ENCODE assay signal across 15 cellular contexts in the genomic region with DNA sequence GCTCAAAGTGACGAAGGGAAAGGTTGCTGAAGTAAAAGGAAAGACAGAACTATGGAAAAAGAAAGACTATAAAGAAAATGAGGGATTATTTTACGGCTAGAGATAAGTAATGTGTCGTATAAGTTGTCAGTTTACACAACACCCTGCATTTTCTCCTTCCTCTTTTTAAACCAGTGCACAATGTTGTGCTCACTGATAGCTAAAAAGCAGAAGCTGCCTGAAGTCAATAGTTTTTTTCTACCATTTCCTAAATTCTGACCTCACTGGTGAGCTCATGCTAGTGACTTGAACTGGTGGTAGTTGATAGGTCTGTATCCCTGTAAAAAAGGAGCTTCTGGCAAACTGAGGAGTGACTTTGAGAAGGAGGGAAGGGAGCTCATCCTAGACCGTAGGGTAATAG.
DNase-seq lines count a peak whose midpoint lies in the region; ATAC-seq and FAIRE-seq lines count a peak whose summit lies in the region.
"Had no signal": no experiment of that assay in that cellular context is flagged by ENCODE, and none has a peak within 500 bp of the region (broad histone marks: within the 10 kb centered on the region; RNA-seq: fewer than 3 reads in every experiment).

No MANE protein-coding gene starts in this region.

- peak; percentile 6 for DNase-seq in NCI-H1694 treated with DMSO at 0.1 percent for 48 hours (lab: John Stamatoyannopoulos, UW)
- no peak for DNase-seq in NCI-H1694 (lab: John Stamatoyannopoulos, UW)
- peak; percentile 58 to 92 for DNase-seq in NOMO-1 (lab: John Stamatoyannopoulos, UW; ENCODE audit: unreplicated experiment in 2 of 2)
- DNase-seq in sciatic nerve (ENCODE audit: low spot score): no peak
- DNase-seq in urothelium cell line (ENCODE audit: low spot score): no peak
- no peak for DNase-seq in iPS-NIHi11 (ENCODE audit: low spot score)
- DNase-seq: activated B cell treated with CpG ODN at 0.5 μM for 24 hours; activated naive CD4-positive, alpha-beta T cell treated with anti-CD3 and anti-CD28 coated beads, Interleukin-2, amount 50 U/mL, for 16 hours; endodermal cell; NCI-H2029; SHP77 treated with DMSO at 0.1 percent for 48 hours had no signal

- no peaks in the 10 kb centered on the region for H3K9me3 Mint-ChIP-seq in dendritic cell treated with granulocyte-macrophage colony-stimulating factor and Interleukin-4, amounts not matched to agents 40 ng/mL and 50 ng/mL, for 4 days
- H3K9me3 Mint-ChIP-seq: activated B cell treated with CpG ODN at 0.5 μM for 24 hours; endodermal cell; nephron; stimulated activated naive CD8-positive, alpha-beta T cell treated with anti-CD3 and anti-CD28 coated beads, Interleukin-15, Interleukin-2, amounts not matched to agents 100 ng/mL and 50 ng/mL, for 24 hours had no signal

- peak overlapping the region; percentile 85 for H3K27ac Mint-ChIP-seq in dendritic cell treated with granulocyte-macrophage colony-stimulating factor and Interleukin-4, amounts not matched to agents 40 ng/mL and 50 ng/mL, for 4 days
- H3K27ac Mint-ChIP-seq: activated B cell treated with CpG ODN at 0.5 μM for 24 hours; endodermal cell; stimulated activated naive CD8-positive, alpha-beta T cell treated with anti-CD3 and anti-CD28 coated beads, Interleukin-15, Interleukin-2, amounts not matched to agents 100 ng/mL and 50 ng/mL, for 24 hours had no signal

- peak overlapping the region; percentile 34 for H3K4me3 Mint-ChIP-seq in dendritic cell treated with granulocyte-macrophage colony-stimulating factor and Interleukin-4, amounts not matched to agents 40 ng/mL and 50 ng/mL, for 4 days
- H3K4me3 Mint-ChIP-seq: activated B cell treated with CpG ODN at 0.5 μM for 24 hours; endodermal cell; nephron; stimulated activated naive CD8-positive, alpha-beta T cell treated with anti-CD3 and anti-CD28 coated beads, Interleukin-15, Interleukin-2, amounts not matched to agents 100 ng/mL and 50 ng/mL, for 24 hours had no signal

- no peak for FAIRE-seq in urothelium cell line (lab: Jason Lieb, UNC)

- ATAC-seq in sciatic nerve (peak; percentile 72), HG03469 (IDR thresholded peaks at IDR 0.05; ENCODE audit: unreplicated experiment) (no peak)

- no peaks in the 10 kb centered on the region for H3K36me3 Mint-ChIP-seq in dendritic cell treated with granulocyte-macrophage colony-stimulating factor and Interleukin-4, amounts not matched to agents 40 ng/mL and 50 ng/mL, for 4 days (ENCODE audit: low read depth)

- intact Hi-C loops in dendritic cell treated with granulocyte-macrophage colony-stimulating factor and Interleukin-4, amounts not matched to agents 40 ng/mL and 50 ng/mL, for 4 days (cut with micrococcal nuclease): loop anchor here (5.0 to 10.0 kb wide), 4 partner anchors 225 to 638 kb away; partner anchors contain the start of gene GBE1
- intact Hi-C loops in sciatic nerve (cut with DNase I): no loop called here

- no peaks in the 10 kb centered on the region for H3K27me3 Mint-ChIP-seq in dendritic cell treated with granulocyte-macrophage colony-stimulating factor and Interleukin-4, amounts not matched to agents 40 ng/mL and 50 ng/mL, for 4 days
- H3K27me3 Mint-ChIP-seq: activated B cell treated with CpG ODN at 0.5 μM for 24 hours; stimulated activated naive CD8-positive, alpha-beta T cell treated with anti-CD3 and anti-CD28 coated beads, Interleukin-15, Interleukin-2, amounts not matched to agents 100 ng/mL and 50 ng/mL, for 24 hours had no signal

- H3K4me1 Mint-ChIP-seq in dendritic cell treated with granulocyte-macrophage colony-stimulating factor and Interleukin-4, amounts not matched to agents 40 ng/mL and 50 ng/mL, for 4 days (ENCODE audit: low read depth): peaks cover 29% of the 10 kb centered on the region

Comparison
In these comparisons a context has a peak if more than half of its experiments do, and no peak if none do; other contexts are left out.
1. DNase-seq: peak in NCI-H1694 treated with DMSO at 0.1 percent for 48 hours (single experiment) and NOMO-1 (2 of 2); none in NCI-H1694 (single experiment), sciatic nerve (single experiment), urothelium cell line (single experiment) and iPS-NIHi11 (single experiment).